In genomic region chr4:336893-337142, GRCh38 we compare ENCODE assay signal across 8 cellular contexts.
DNase-seq lines count a peak whose midpoint lies in the region; ATAC-seq and TF ChIP-seq lines count a peak whose summit lies in the region.

No MANE protein-coding gene starts in this region.

- ATAC-seq in GM19351 (IDR thresholded peaks at IDR 0.05; ENCODE audit: unreplicated experiment): peak; percentile 8
- ATAC-seq in HG03378 (IDR thresholded peaks at IDR 0.05; ENCODE audit: unreplicated experiment): no peak
- ATAC-seq in HG03095 (IDR thresholded peaks at IDR 0.05; ENCODE audit: unreplicated experiment): no peak

- peaks cover 79% of the 10 kb centered on the region for H3K9me3 Mint-ChIP-seq in nephron progenitor cell

- peaks cover 43% of the 10 kb centered on the region for H3K36me3 Mint-ChIP-seq in nephron progenitor cell (ENCODE audit: low read depth)

- H3K4me1 Mint-ChIP-seq in nephron progenitor cell: peaks cover 20% of the 10 kb centered on the region

- TF ChIP-seq POLR2A in NB4 (IDR thresholded peaks at IDR 0.05; ENCODE audit: extremely low read depth, insufficient read length): no peak

- peaks cover 46% of the 10 kb centered on the region for H3K27me3 Mint-ChIP-seq in nephron progenitor cell (ENCODE audit: low read depth, poor library complexity)

- peak overlapping the region; percentile 90 for H3K4me3 ChIP-seq in NB4 (ENCODE audit: low read depth, low read length)

- H3K4me3 Mint-ChIP-seq in nephron progenitor cell: peak overlapping the region; percentile 100

- DNase-seq in NB4 (ENCODE audit: low read depth) (no peak), nephron progenitor cell (no peak), HuH-7.5 (ENCODE audit: low spot score) (no peak), cortex of kidney (lab: John Stamatoyannopoulos, UW) (no peak)
- peak; percentile 38 for DNase-seq in effector CD8-positive, alpha-beta T cell (lab: John Stamatoyannopoulos, UW)

- TF ChIP-seq CTCF in NB4 (IDR thresholded peaks at IDR 0.05; ENCODE audit: low read depth, low read length) (no peak), nephron progenitor cell (IDR thresholded peaks at IDR 0.05) (no peak)

- H3K27ac Mint-ChIP-seq in nephron progenitor cell: peak overlapping the region; percentile 100
